ENCODE assay signal across 8 cellular contexts in genomic region chr5:50962934-50963646, GRCh38.
A peak's percentile ranks its signal among the peaks of the same experiment; 100 is the strongest.
DNase-seq lines count a peak whose midpoint lies in the region; ATAC-seq and TF ChIP-seq lines count a peak whose summit lies in the region.

No MANE protein-coding gene starts in this region.

- ATAC-seq in GM18520 (IDR thresholded peaks at IDR 0.05; ENCODE audit: unreplicated experiment) (peak; percentile 66), HG03066 (IDR thresholded peaks at IDR 0.05; ENCODE audit: low read depth, unreplicated experiment) (peak; percentile 93)

- H3K9me3 ChIP-seq in WERI-Rb-1 (ENCODE audit: severe bottlenecking): peaks cover 4% of the 10 kb centered on the region

- H3K36me3 ChIP-seq in WERI-Rb-1: no peaks in the 10 kb centered on the region
- H3K36me3 ChIP-seq in kidney epithelial cell (ENCODE audit: control insufficient read depth, insufficient read depth, low read length): no peaks in the 10 kb centered on the region

- H3K4me3 ChIP-seq in WERI-Rb-1 (ENCODE audit: low read depth, low read length) (peak overlapping the region; percentile 35), kidney epithelial cell (ENCODE audit: low read depth, low read length) (no peak overlapping the region)

- DNase-seq in ACHN (peak; percentile 61), NCI-H2107 (lab: John Stamatoyannopoulos, UW) (peak; percentile 69), WERI-Rb-1 (peak; percentile 67), caudate nucleus (lab: John Stamatoyannopoulos, UW) (peak in 57 of 61 donors; percentile 5 to 91 (median 73)), kidney epithelial cell (ENCODE audit: low read depth) (no peak)
- peak; percentile 24 to 55 for DNase-seq in stimulated activated CD4-positive, alpha-beta T cell treated with anti-CD3 and anti-CD28 coated beads, Interleukin-15, amount 100 ng/mL, for 48 hours (ENCODE audit: low read depth in 2 of 2)

- H3K27ac ChIP-seq in WERI-Rb-1 (no peak overlapping the region), caudate nucleus (ENCODE audit: low read depth, low read length) (peak overlapping the region; percentile 82)

- peak; percentile 95 for TF ChIP-seq CTCF in WERI-Rb-1 (IDR thresholded peaks at IDR 0.05; ENCODE audit: low read depth, low read length)
- TF ChIP-seq CTCF in kidney epithelial cell (IDR thresholded peaks at IDR 0.05; ENCODE audit: insufficient read depth, low read length, poor library complexity, severe bottlenecking): peak; percentile 98

- in situ Hi-C loops in ACHN (cut with HindIII; ENCODE audit: low pct_ligation_motif_present, low pct_unique_long_range_greater_than_20kb, low sequenced_read_pairs): no loop called here

- peaks cover 73% of the 10 kb centered on the region for H3K27me3 ChIP-seq in WERI-Rb-1 (ENCODE audit: insufficient read depth, low read depth, severe bottlenecking)
- H3K27me3 ChIP-seq in kidney epithelial cell (ENCODE audit: control insufficient read depth, insufficient read depth, low read length): peaks cover 51% of the 10 kb centered on the region
